32 cellular contexts compared by ENCODE assay signal in genomic region chr21:42055425-42055824, GRCh38. TPM values are rescaled to one million over a fixed set of nuclear protein-coding genes. Genes with fewer than 3 reads are reported as not detected.
"Had no signal": no experiment of that assay in that cellular context is flagged by ENCODE, and none has a peak within 500 bp of the region (broad histone marks: within the 10 kb centered on the region; RNA-seq: fewer than 3 reads in every experiment).

No MANE protein-coding gene starts in this region.

- H3K4me2 ChIP-seq: smooth muscle cell had no signal

- DNase-seq: effector CD8-positive, alpha-beta T cell; endodermal cell; foreskin fibroblast; gastrocnemius medialis; head of caudate nucleus; naive B cell; nephron progenitor cell; occipital lobe; stimulated activated CD4-positive, alpha-beta T cell treated with anti-CD3 and anti-CD28 coated beads, Interleukin-12 subunit alpha, Interleukin-12 subunit beta, amount 100 ng/mL, for 4 hours; stimulated activated CD4-positive, alpha-beta T cell treated with anti-CD3 and anti-CD28 coated beads, Interleukin-1b, Interleukin-23, amount 100 ng/mL, for 48 hours; stimulated activated CD4-positive, alpha-beta T cell treated with anti-CD3 and anti-CD28 coated beads, Interleukin-4, amount 100 ng/mL, for 1 hour; stimulated activated CD8-positive, alpha-beta memory T cell treated with anti-CD3 and anti-CD28 coated beads, Interleukin-4, amount 100 ng/mL, for 48 hours; stimulated activated naive CD4-positive, alpha-beta T cell treated with Interleukin-2 at 50 U/mL for 16 hours; substantia nigra; testis; tibial artery had no signal

- H3K36me3 Mint-ChIP-seq: memory B cell, mesothelial cell of epicardium, naive B cell, type B pancreatic cell had no signal

- ATAC-seq: esophagus mucosa, gastrocnemius medialis, left lobe of liver, mucosa of descending colon, pancreas, sciatic nerve had no signal

- H3K4me3 ChIP-seq: gastrocnemius medialis, lung, mucosa of descending colon, pancreas, prostate gland, right atrium auricular region, smooth muscle cell, testis, tibial artery had no signal

- H3K27ac Mint-ChIP-seq: endodermal cell, memory B cell, mesothelial cell of epicardium, nephron progenitor cell, type B pancreatic cell had no signal

- H3K27me3 ChIP-seq: gastrocnemius medialis, pancreas, right atrium auricular region, testis, tibial artery had no signal

- H3K4me3 Mint-ChIP-seq: endodermal cell, memory B cell, mesothelial cell of epicardium, nephron progenitor cell, type B pancreatic cell had no signal

- FAIRE-seq: keratinocyte, pancreas had no signal

- H3K9me3 ChIP-seq: gastrocnemius medialis, mucosa of descending colon, pancreas, prostate gland, right atrium auricular region, testis, tibial artery had no signal

- H3K36me3 ChIP-seq: gastrocnemius medialis, pancreas, prostate gland, right atrium auricular region, tibial artery had no signal

- H3K27ac ChIP-seq: epithelial cell of prostate, gastrocnemius medialis, pancreas, right atrium auricular region, testis had no signal

- H3K9me3 Mint-ChIP-seq: memory B cell, naive B cell had no signal

- H3K4me1 ChIP-seq: gastrocnemius medialis, testis had no signal

- H3K27me3 Mint-ChIP-seq: memory B cell, naive B cell had no signal

RNA-seq across cellular contexts. Expression of gene UMODL1, which starts 15.7 kb away (rescaled TPM):
- total RNA-seq: glomerular endothelial cell, mesothelial cell of epicardium, occipital lobe, right atrium auricular region, sciatic nerve, smooth muscle cell, urinary bladder had no signal
- polyA plus RNA-seq: urinary bladder had no signal
